ENCODE assay signal across 16 cellular contexts in the genomic region with DNA sequence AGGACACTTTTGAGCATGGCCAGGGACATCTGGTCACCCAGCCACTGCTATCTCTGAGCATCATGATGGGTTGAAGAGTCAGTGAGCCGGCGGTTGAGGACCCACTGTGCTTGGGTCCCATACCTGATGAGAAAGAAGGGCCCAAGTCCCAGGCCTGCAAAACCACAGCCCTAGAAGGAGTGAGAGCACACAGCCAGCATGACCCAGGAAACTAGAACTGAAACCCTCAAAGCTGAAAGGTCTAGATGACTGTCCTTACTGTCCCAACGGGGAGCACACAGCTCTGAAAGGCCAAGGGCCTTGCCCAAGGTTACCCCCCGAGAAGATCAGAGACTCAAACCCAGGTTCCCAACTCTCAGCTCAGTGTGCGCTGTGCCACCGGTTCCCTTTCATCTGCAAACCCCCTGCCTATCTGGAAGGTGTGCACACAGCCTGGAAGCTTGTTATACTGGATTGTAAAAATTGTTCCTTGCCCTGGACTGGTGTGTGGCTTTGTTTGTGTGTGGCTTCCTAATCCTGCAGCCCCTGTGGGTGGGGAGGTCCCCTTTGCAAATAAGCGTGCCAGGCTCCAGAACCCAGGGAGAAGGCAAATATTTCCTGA. TPM values are rescaled to one million over a fixed set of nuclear protein-coding genes. Genes with fewer than 3 reads are reported as not detected.
DNase-seq lines count a peak whose midpoint lies in the region; ATAC-seq, FAIRE-seq and TF ChIP-seq lines count a peak whose summit lies in the region.
"Had no signal": no experiment of that assay in that cellular context is flagged by ENCODE, and none has a peak within 500 bp of the region (broad histone marks: within the 10 kb centered on the region; RNA-seq: fewer than 3 reads in every experiment).

No MANE protein-coding gene starts in this region.

- peak; percentile 92 for FAIRE-seq in GM12878 (lab: Jason Lieb, UNC)
- FAIRE-seq: colon, urothelium cell line had no signal

- peak; percentile 95 for ATAC-seq in GM18511 (IDR thresholded peaks at IDR 0.05; ENCODE audit: unreplicated experiment)
- ATAC-seq in GM21390 (IDR thresholded peaks at IDR 0.05; ENCODE audit: unreplicated experiment), result peak; percentile 94
- peak; percentile 95 for ATAC-seq in HG03095 (IDR thresholded peaks at IDR 0.05; ENCODE audit: unreplicated experiment)
- ATAC-seq in GM12878, result peak; percentile 98
- no peak for ATAC-seq in esophagus mucosa
- ATAC-seq: T-helper 17 cell had no signal

- H3K4me3 ChIP-seq in GM12878 (no peak overlapping the region), Caco-2 (ENCODE audit: low read depth, low read length) (no peak overlapping the region)

- H3K9me3 Mint-ChIP-seq in chondrocyte (ENCODE audit: low read depth), result no peaks in the 10 kb centered on the region
- no peaks in the 10 kb centered on the region for H3K9me3 Mint-ChIP-seq in Caco-2 (ENCODE audit: unreplicated experiment)
- H3K9me3 Mint-ChIP-seq: activated T-cell treated with anti-CD3 and anti-CD28 coated beads, Interleukin-2, amount 50 U/mL, for 72 hours had no signal

- H3K27ac Mint-ChIP-seq in chondrocyte (ENCODE audit: unreplicated experiment), result no peak overlapping the region
- no peak overlapping the region for H3K27ac Mint-ChIP-seq in Caco-2 (ENCODE audit: unreplicated experiment)
- H3K27ac Mint-ChIP-seq: activated T-cell treated with anti-CD3 and anti-CD28 coated beads, Interleukin-2, amount 50 U/mL, for 72 hours; nephron; T-helper 17 cell had no signal

- H3K36me3 ChIP-seq in GM12878 (ENCODE audit: control insufficient read depth in 2 of 2, insufficient read depth in 2 of 2, low read length in 1 of 2) (no peaks in the 10 kb centered on the region), Caco-2 (ENCODE audit: control insufficient read depth, insufficient read depth, low read length) (no peaks in the 10 kb centered on the region)

- peak overlapping the region; percentile 12; the same call in 1 of the 2 replicates for H3K9ac ChIP-seq in GM12878 (ENCODE audit: control insufficient read depth, insufficient read depth, low read length)

- CTCF ChIA-PET in GM12878 (lab: Yijun Ruan, JAX), result interaction anchor here (0.9 to 1.4 kb wide), 3 partner anchors 13 to 39 kb away, joined by 3 read pairs; no protein-coding TSS in a partner anchor
- CTCF ChIA-PET in Caco-2 (lab: Charles Lee), result interaction anchor here (1.1 kb wide), 1 partner anchor 23 kb away, joined by 3 read pairs; no protein-coding TSS in a partner anchor

- RAD21 ChIA-PET in GM12878 (lab: Charles Lee; ENCODE audit: unreplicated experiment), result interaction anchor here (1.0 to 1.8 kb wide), 4 partner anchors 13 to 37 kb away, joined by 3 to 5 read pairs (median 4); no protein-coding TSS in a partner anchor

- H3K27me3 Mint-ChIP-seq in chondrocyte (ENCODE audit: low read depth) (no peaks in the 10 kb centered on the region), Caco-2 (ENCODE audit: insufficient read depth, unreplicated experiment) (no peaks in the 10 kb centered on the region)
- H3K27me3 Mint-ChIP-seq: T-helper 17 cell had no signal

- SMC1A ChIA-PET in GM12878 (lab: Charles Lee; ENCODE audit: uncharacterized antibody, unreplicated experiment), result interaction anchor here (0.9 to 1.3 kb wide), 3 partner anchors 9 to 38 kb away, joined by 3 to 5 read pairs (median 5); no protein-coding TSS in a partner anchor

- H3K4me1 Mint-ChIP-seq in chondrocyte (ENCODE audit: low read depth) (peaks cover 11% of the 10 kb centered on the region), Caco-2 (ENCODE audit: low read depth, unreplicated experiment) (no peaks in the 10 kb centered on the region)
- H3K4me1 Mint-ChIP-seq: nephron had no signal

- no peaks in the 10 kb centered on the region for H4K20me1 ChIP-seq in GM12878 (ENCODE audit: control insufficient read depth, insufficient read depth)

- H3K4me1 ChIP-seq in GM12878 (ENCODE audit: control insufficient read depth, insufficient read depth, low read length) (peaks cover 30% of the 10 kb centered on the region), Caco-2 (0 out of 2 replicates have a peak, but pooled peaks cover 4% of the 10 kb centered on the region)

- TF ChIP-seq POLR2A in GM12878 (IDR thresholded peaks at IDR 0.05; ENCODE audit: low read depth, low read length), result no peak

- in situ Hi-C loops in GM12878 (cut with MboI), result no loop called here

- peak overlapping the region; percentile 70 for H3K27ac ChIP-seq in GM12878 (ENCODE audit: control insufficient read depth, insufficient read depth)
- H3K27ac ChIP-seq: HL-60 had no signal

- WGBS in GM12878 (ENCODE audit: insufficient coverage, insufficient replicate concordance, low lambda C conversion rate, missing lambda C conversion rate), result under 1% methylated on average over 7 of the region's 7 CpGs

- H3K36me3 Mint-ChIP-seq in chondrocyte (ENCODE audit: low read depth) (no peaks in the 10 kb centered on the region), Caco-2 (ENCODE audit: insufficient read depth, unreplicated experiment) (no peaks in the 10 kb centered on the region)

- POLR2A ChIA-PET in GM12878 (lab: Charles Lee) (no interaction called here), Caco-2 (lab: Charles Lee) (interaction anchor here (0.6 kb wide), 1 partner anchor 9 kb away, joined by 4 read pairs; no protein-coding TSS in a partner anchor)

- H3K9me3 ChIP-seq in GM12878 (replicated peaks; ENCODE audit: control insufficient read depth, insufficient read depth, low read length) (no peaks in the 10 kb centered on the region), Caco-2 (no peaks in the 10 kb centered on the region)

- DNase-seq in GM12878 (ENCODE audit: low read depth, low spot score) (peak; percentile 89), chondrocyte (ENCODE audit: low spot score) (no peak), Caco-2 (no peak), Ammon's horn (ENCODE audit: low spot score) (no peak)
- DNase-seq: activated T-cell treated with anti-CD3 and anti-CD28 coated beads, Interleukin-2, amount 50 U/mL, for 72 hours; NCI-H2171; stimulated activated CD4-positive, alpha-beta T cell treated with anti-CD3 and anti-CD28 coated beads, Interleukin-4, amount 100 ng/mL, for 1 hour; T-helper 17 cell had no signal

- intact Hi-C loops in GM12878 (cut with micrococcal nuclease; ENCODE audit: unreplicated experiment), result loop anchor here (1.0 kb wide), 2 partner anchors 16 to 37 kb away; no protein-coding TSS in a partner anchor
- intact Hi-C loops in Caco-2 (cut with micrococcal nuclease; ENCODE audit: unreplicated experiment), result no loop called here

- peak overlapping the region; percentile 78 for H3K4me2 ChIP-seq in GM12878 (ENCODE audit: control insufficient read depth, insufficient read depth)

- H3K79me2 ChIP-seq in GM12878 (ENCODE audit: control insufficient read depth, insufficient read depth, low read length), result no peaks in the 10 kb centered on the region

- BruUV-seq in GM12878 (replicated peaks; lab: Mats Ljungman, UMichigan), result no TSS peak
- BruUV-seq in Caco-2 (replicated peaks; lab: Mats Ljungman, UMichigan), result no TSS peak

- TF ChIP-seq CTCF in GM12878 (IDR thresholded peaks at IDR 0.05 in 2 of 3, conservative IDR thresholded peaks at IDR 0.05 in 1 of 3; ENCODE audit: control insufficient read depth in 2 of 3, extremely low read depth in 1 of 3, insufficient read depth in 1 of 3, low read depth in 3 of 3, low read length in 3 of 3) (no peak), chondrocyte (IDR thresholded peaks at IDR 0.05) (no peak), Caco-2 (IDR thresholded peaks at IDR 0.05; ENCODE audit: insufficient read depth in 1 of 2, low read depth in 1 of 2, low read length in 1 of 2, severe bottlenecking in 1 of 2, unreplicated experiment in 1 of 2) (no peak)

- H3K27me3 ChIP-seq in GM12878 (replicated peaks in 1 of 2; ENCODE audit: control insufficient read depth in 2 of 2, insufficient read depth in 2 of 2, low read length in 1 of 2) (no peaks in the 10 kb centered on the region), Caco-2 (replicated peaks; ENCODE audit: control insufficient read depth, insufficient read depth, low read length) (no peaks in the 10 kb centered on the region)

- TF ChIP-seq RAD21 in GM12878 (IDR thresholded peaks at IDR 0.05; ENCODE audit: insufficient read depth, low read depth, low read length), result no peak

- H3K4me3 Mint-ChIP-seq in chondrocyte (ENCODE audit: unreplicated experiment) (no peak overlapping the region), Caco-2 (ENCODE audit: unreplicated experiment) (no peak overlapping the region)
- H3K4me3 Mint-ChIP-seq: activated T-cell treated with anti-CD3 and anti-CD28 coated beads, Interleukin-2, amount 50 U/mL, for 72 hours; nephron; T-helper 17 cell had no signal

- H2AFZ ChIP-seq in GM12878 (ENCODE audit: control insufficient read depth, low read depth, low read length), result no peak overlapping the region

- 0 out of 4 replicates have a peak, but pooled peaks of 1 of the 2 experiments have one; percentile 34 for TF ChIP-seq EP300 in GM12878 (IDR thresholded peaks at IDR 0.05; ENCODE audit: borderline replicate concordance in 1 of 2, control insufficient read depth in 1 of 2, low read depth in 2 of 2, low read length in 2 of 2)

RNA-seq across cellular contexts. Expression of gene PSAP, which starts 22.6 kb away (rescaled TPM):
- 269 and 285 TPM in 2 replicates for total RNA-seq in GM12878 (2013; cell fraction: nucleolus; rRNA removed)
- total RNA-seq in GM12878 (2014; rRNA removed) (287 and 299 TPM in 2 replicates), GM12878 (2014; rRNA removed; fragmentation: Illumina TruSeq; extraction: Trizol) (178 and 179 TPM in 2 replicates), GM12878 (2021) (336 and 346 TPM in 2 replicates), chondrocyte (963 to 1,130 TPM (median 970 TPM) in 3 replicates), Caco-2 (2022) (1,227 and 1,316 TPM in 2 replicates), esophagus mucosa (376 TPM)
- polyA plus RNA-seq in GM12878 (2011; ENCODE audit: low read depth), result 193 TPM
- polyA plus RNA-seq in GM12878 (2011; rRNA removed) (190 and 232 TPM in 2 replicates), GM12878 (2014; fragmentation: Illumina TruSeq; extraction: Trizol) (251 and 258 TPM in 2 replicates), GM12878 (2014; fragmentation: Nextera tagmentation; extraction: Ambion mirVana) (100 to 1,000 TPM; 280 to 312 TPM), GM12878 (2014; rRNA removed) (309 and 310 TPM in 2 replicates), GM12878 (2016; fragmentation: Nextera tagmentation; extraction: Ambion mirVana) (100 to 1,000 TPM; 275 to 291 TPM)
- polyA plus RNA-seq in GM12878 (2011; cell fraction: cytosol; rRNA removed), result 284 and 288 TPM in 2 replicates
- 240 and 286 TPM in 2 replicates for polyA plus RNA-seq in GM12878 (2011; cell fraction: nucleus; rRNA removed)
- polyA plus RNA-seq in GM12878 (2012), result 258 and 314 TPM in 2 replicates
- 185 and 279 TPM in 2 replicates for polyA minus RNA-seq in GM12878 (2011; rRNA and poly(A)+ RNA removed)
- 85.0 and 93.7 TPM in 2 replicates for polyA minus RNA-seq in GM12878 (2011; cell fraction: cytosol; rRNA and poly(A)+ RNA removed)
- 43.9 and 51.0 TPM in 2 replicates for polyA minus RNA-seq in GM12878 (2011; cell fraction: nucleus; rRNA and poly(A)+ RNA removed)
